In the genomic region with DNA sequence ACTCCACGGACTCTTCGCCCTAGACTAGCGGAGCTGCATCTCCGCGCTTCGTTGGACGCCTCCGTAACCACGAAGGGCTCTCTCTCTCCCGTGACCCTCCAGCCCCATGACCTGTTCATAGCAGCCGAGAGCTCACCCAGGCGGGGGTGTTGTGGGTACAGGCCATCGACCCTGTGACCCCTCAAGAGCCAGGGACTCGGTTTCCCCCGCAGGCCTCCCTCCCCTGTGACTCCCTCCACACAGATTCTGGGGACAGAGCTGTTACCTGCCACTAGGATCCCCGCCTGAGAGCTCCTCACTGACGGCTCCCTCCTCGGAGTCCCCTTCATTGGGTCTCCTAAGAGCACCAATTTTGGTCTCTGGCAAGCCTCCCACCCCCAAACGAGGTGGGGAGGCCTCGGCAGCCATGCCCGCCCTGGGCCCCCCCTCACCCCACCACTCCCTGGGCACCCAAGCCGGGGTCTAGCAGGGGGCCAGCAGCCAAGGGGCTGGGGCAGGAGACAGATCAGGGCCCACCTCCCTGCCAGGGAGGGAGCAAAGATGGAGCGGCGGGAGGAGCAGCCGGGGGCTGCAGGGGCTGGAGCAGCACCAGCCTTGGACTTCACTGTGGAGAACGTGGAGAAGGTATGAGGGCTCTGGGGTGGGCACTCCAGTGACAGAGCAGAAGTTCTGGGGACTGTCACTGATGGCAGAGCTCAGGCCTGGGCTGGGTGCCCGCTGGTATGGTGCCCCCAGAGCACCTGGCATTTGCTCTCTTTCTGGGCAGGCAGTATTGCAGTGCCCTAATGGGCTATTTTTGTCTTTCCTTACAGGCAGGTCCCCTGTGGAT, we compare ENCODE assay signal across 8 cellular contexts. TPM values are rescaled to one million over a fixed set of nuclear protein-coding genes. Genes with fewer than 3 reads are reported as not detected.
DNase-seq lines count a peak whose midpoint lies in the region; ATAC-seq, FAIRE-seq and TF ChIP-seq lines count a peak whose summit lies in the region.

No MANE protein-coding gene starts in this region.

- no peak for DNase-seq in activated CD4-positive, alpha-beta T cell treated with anti-CD3 and anti-CD28 coated beads, Interleukin-2, amount 10 ng/mL, durations not matched to agents 24 days and 14 days
- no peak for DNase-seq in activated CD4-positive, alpha-beta T cell treated with anti-CD3 and anti-CD28 coated beads, Interleukin-2, amount 50 U/mL, for 1 hour
- DNase-seq in PC-9 (no peak), endothelial cell of umbilical vein (ENCODE audit: low read depth, low spot score) (no peak), nephron progenitor cell (no peak), NCI-H1417 treated with DMSO at 0.1 percent for 48 hours (lab: John Stamatoyannopoulos, UW) (no peak), foreskin melanocyte (no peak)

- dilution Hi-C loops in endothelial cell of umbilical vein (cut with MboI; ENCODE audit: extremely low pct_ligation_motif_present, low sequenced_read_pairs), result loop anchor here (25.0 kb wide), 1 partner anchor 185 kb away; no protein-coding TSS in a partner anchor

- TF ChIP-seq POLR2A in endothelial cell of umbilical vein (IDR thresholded peaks at IDR 0.05; ENCODE audit: low read depth, low read length), result no peak

- peaks cover 45% of the 10 kb centered on the region for H3K4me1 Mint-ChIP-seq in activated CD4-positive, alpha-beta T cell treated with anti-CD3 and anti-CD28 coated beads, Interleukin-2, amount 10 ng/mL, durations not matched to agents 24 days and 14 days
- H3K4me1 Mint-ChIP-seq in nephron progenitor cell, result peaks cover 49% of the 10 kb centered on the region

- H3K9me3 Mint-ChIP-seq in activated CD4-positive, alpha-beta T cell treated with anti-CD3 and anti-CD28 coated beads, Interleukin-2, amount 10 ng/mL, durations not matched to agents 24 days and 14 days, result no peaks in the 10 kb centered on the region
- no peaks in the 10 kb centered on the region for H3K9me3 Mint-ChIP-seq in nephron progenitor cell

- CTCF ChIA-PET in PC-9 (lab: Charles Lee) (interaction anchor here (0.6 to 2.8 kb wide), 4 partner anchors 101 to 234 kb away, joined by 3 to 13 read pairs (median 3); no protein-coding TSS in a partner anchor), endothelial cell of umbilical vein (lab: Charles Lee) (interaction anchor here (1.0 to 7.2 kb wide), 3 partner anchors 13 to 183 kb away, joined by 4 to 93 read pairs (median 69); partner anchors contain the start of gene ARTN)

- no peak for TF ChIP-seq CTCF in PC-9 (conservative IDR thresholded peaks at IDR 0.05)
- TF ChIP-seq CTCF in endothelial cell of umbilical vein (IDR thresholded peaks at IDR 0.05; ENCODE audit: extremely low read depth in 1 of 2, insufficient read depth in 1 of 2, low read depth in 1 of 2, low read length in 2 of 2), result no peak
- no peak for TF ChIP-seq CTCF in nephron progenitor cell (IDR thresholded peaks at IDR 0.05)

- H2AFZ ChIP-seq in PC-9, result peak overlapping the region; percentile 94
- H2AFZ ChIP-seq in endothelial cell of umbilical vein (ENCODE audit: low read depth, low read length), result peak overlapping the region; percentile 99

- peaks cover 17% of the 10 kb centered on the region; the same call in 1 of the 2 replicates for H3K79me2 ChIP-seq in PC-9 (ENCODE audit: low read depth)
- peaks cover 5% of the 10 kb centered on the region for H3K79me2 ChIP-seq in endothelial cell of umbilical vein (ENCODE audit: control insufficient read depth, insufficient read depth, low read length)

- H3K4me1 ChIP-seq in PC-9 (replicated peaks; ENCODE audit: insufficient read depth) (peaks cover 26% of the 10 kb centered on the region), endothelial cell of umbilical vein (ENCODE audit: control insufficient read depth, extremely low read depth, insufficient read depth, low read length) (peaks cover 20% of the 10 kb centered on the region)

- H3K9ac ChIP-seq in endothelial cell of umbilical vein (replicated peaks; ENCODE audit: extremely low read depth, insufficient read depth, low read length), result peak overlapping the region; percentile 97

- ATAC-seq in GM21529 (IDR thresholded peaks at IDR 0.05; ENCODE audit: unreplicated experiment), result no peak

- no peaks in the 10 kb centered on the region for H3K9me1 ChIP-seq in endothelial cell of umbilical vein (replicated peaks; ENCODE audit: control insufficient read depth, extremely low read depth, insufficient read depth, low read length)

- BruUV-seq in PC-9 (replicated peaks; lab: Mats Ljungman, UMichigan) (no TSS peak), endothelial cell of umbilical vein (replicated peaks; lab: Mats Ljungman, UMichigan) (TSS peak; percentile 29)

- H3K4me3 Mint-ChIP-seq in activated CD4-positive, alpha-beta T cell treated with anti-CD3 and anti-CD28 coated beads, Interleukin-2, amount 10 ng/mL, durations not matched to agents 24 days and 14 days, result peak overlapping the region; percentile 99
- peak overlapping the region; percentile 88 for H3K4me3 Mint-ChIP-seq in nephron progenitor cell

- no peak for FAIRE-seq in endothelial cell of umbilical vein (lab: Jason Lieb, UNC)

- H3K27ac Mint-ChIP-seq in activated CD4-positive, alpha-beta T cell treated with anti-CD3 and anti-CD28 coated beads, Interleukin-2, amount 10 ng/mL, durations not matched to agents 24 days and 14 days, result peak overlapping the region; percentile 97
- peak overlapping the region; percentile 100 for H3K27ac Mint-ChIP-seq in nephron progenitor cell

- no peaks in the 10 kb centered on the region for H3K36me3 ChIP-seq in PC-9 (ENCODE audit: low read depth)
- H3K36me3 ChIP-seq in endothelial cell of umbilical vein (ENCODE audit: control insufficient read depth in 2 of 2, extremely low read depth in 1 of 2, insufficient read depth in 2 of 2, low read length in 2 of 2), result peaks cover 0 to 4% of the 10 kb centered on the region in 2 experiments

- intact Hi-C loops in activated CD4-positive, alpha-beta T cell treated with anti-CD3 and anti-CD28 coated beads, Interleukin-2, amount 10 ng/mL, durations not matched to agents 24 days and 14 days (cut with micrococcal nuclease), result loop anchor here (2.0 kb wide), 3 partner anchors 296 to 684 kb away; partner anchors contain the start of gene KDM4A
- intact Hi-C loops in PC-9 (cut with micrococcal nuclease; ENCODE audit: unreplicated experiment) (loop anchor here (2.0 kb wide), 2 partner anchors 44 to 418 kb away; partner anchors contain the start of gene CCDC24), endothelial cell of umbilical vein (cut with micrococcal nuclease) (loop anchor here (5.0 kb wide), 1 partner anchor 100 kb away; no protein-coding TSS in a partner anchor)

- peaks cover 6% of the 10 kb centered on the region; the same call in 1 of the 2 replicates for H3F3A ChIP-seq in PC-9 (ENCODE audit: insufficient read depth, low read depth)

- H3K4me2 ChIP-seq in PC-9, result peak overlapping the region; percentile 100
- peak overlapping the region; percentile 84 for H3K4me2 ChIP-seq in endothelial cell of umbilical vein (ENCODE audit: insufficient read depth, low read length)

- H3K36me3 Mint-ChIP-seq in activated CD4-positive, alpha-beta T cell treated with anti-CD3 and anti-CD28 coated beads, Interleukin-2, amount 10 ng/mL, durations not matched to agents 24 days and 14 days (ENCODE audit: low read depth), result peaks cover 22% of the 10 kb centered on the region
- peaks cover 8% of the 10 kb centered on the region for H3K36me3 Mint-ChIP-seq in nephron progenitor cell (ENCODE audit: low read depth)

- POLR2A ChIA-PET in PC-9 (lab: Charles Lee; ENCODE audit: unreplicated experiment) (interaction anchor here (0.5 to 0.9 kb wide), 4 partner anchors 23 to 1781 kb away, joined by 3 to 38 read pairs (median 6); partner anchors contain the start of genes DPH2 and SLC6A9), endothelial cell of umbilical vein (lab: Charles Lee) (interaction anchor here (1.2 kb wide), 1 partner anchor 13 kb away, joined by 4 read pairs; no protein-coding TSS in a partner anchor)

- no peaks in the 10 kb centered on the region for H3K27me3 ChIP-seq in PC-9 (ENCODE audit: insufficient read depth, low read depth)
- no peaks in the 10 kb centered on the region for H3K27me3 ChIP-seq in endothelial cell of umbilical vein (ENCODE audit: control insufficient read depth in 2 of 2, insufficient read depth in 2 of 2, low read length in 2 of 2)

- H4K20me1 ChIP-seq in PC-9 (ENCODE audit: insufficient read depth) (no peaks in the 10 kb centered on the region), endothelial cell of umbilical vein (replicated peaks; ENCODE audit: control insufficient read depth, extremely low read depth, insufficient read depth, low read length) (no peaks in the 10 kb centered on the region)

- H3K27ac ChIP-seq in PC-9, result no peak overlapping the region; the same call in 1 of the 2 replicates
- peak overlapping the region; percentile 94 for H3K27ac ChIP-seq in endothelial cell of umbilical vein (ENCODE audit: insufficient read depth, low read depth, low read length)

- no peaks in the 10 kb centered on the region for H3K27me3 Mint-ChIP-seq in activated CD4-positive, alpha-beta T cell treated with anti-CD3 and anti-CD28 coated beads, Interleukin-2, amount 10 ng/mL, durations not matched to agents 24 days and 14 days
- peaks cover 7% of the 10 kb centered on the region for H3K27me3 Mint-ChIP-seq in nephron progenitor cell (ENCODE audit: low read depth, poor library complexity)

- H3K9me2 ChIP-seq in PC-9 (ENCODE audit: insufficient read depth), result no peaks in the 10 kb centered on the region

- H3K9me3 ChIP-seq in PC-9 (ENCODE audit: insufficient read depth, low read depth) (no peaks in the 10 kb centered on the region), endothelial cell of umbilical vein (replicated peaks; ENCODE audit: control insufficient read depth, insufficient read depth, low read length) (no peaks in the 10 kb centered on the region)

- H3K4me3 ChIP-seq in PC-9, result peak overlapping the region; percentile 74
- H3K4me3 ChIP-seq in endothelial cell of umbilical vein (replicated peaks in 1 of 3; ENCODE audit: insufficient read depth in 1 of 3, low read depth in 1 of 3, low read length in 3 of 3), result peak overlapping the region; percentile 64 to 76 (median 67)

RNA-seq across cellular contexts. Expression of gene IPO13, which starts 0.5 kb away (rescaled TPM):
- total RNA-seq in activated CD4-positive, alpha-beta T cell treated with anti-CD3 and anti-CD28 coated beads, Interleukin-2, amount 10 ng/mL, durations not matched to agents 24 days and 14 days, result 26.3 and 26.6 TPM in 2 replicates
- 25.0 and 27.2 TPM in 2 replicates for total RNA-seq in PC-9 (2021)
- 25.8 and 29.3 TPM in 2 replicates for total RNA-seq in endothelial cell of umbilical vein
- polyA plus RNA-seq in endothelial cell of umbilical vein, result 28.9 and 32.3 TPM in 2 replicates
- 17.2 and 17.7 TPM in 2 replicates for polyA plus RNA-seq in endothelial cell of umbilical vein (2011; cell fraction: cytosol; rRNA removed)
- 46.6 and 56.9 TPM in 2 replicates for polyA plus RNA-seq in endothelial cell of umbilical vein (2011; cell fraction: nucleus; rRNA removed)
- 20.9 and 23.8 TPM in 2 replicates for polyA plus RNA-seq in endothelial cell of umbilical vein (2012)
- 36.1 and 41.8 TPM in 2 replicates for polyA minus RNA-seq in endothelial cell of umbilical vein
- polyA minus RNA-seq in endothelial cell of umbilical vein (2011; cell fraction: cytosol; rRNA and poly(A)+ RNA removed), result 9.4 TPM
- polyA minus RNA-seq in endothelial cell of umbilical vein (2011; cell fraction: nucleus; rRNA and poly(A)+ RNA removed), result 12.2 and 18.2 TPM in 2 replicates

RNA-seq across cellular contexts. Expression of gene ARTN, which starts 13.7 kb away (rescaled TPM):
- 0.43 TPM in 1 of 2 replicates, not detected in the other for total RNA-seq in activated CD4-positive, alpha-beta T cell treated with anti-CD3 and anti-CD28 coated beads, Interleukin-2, amount 10 ng/mL, durations not matched to agents 24 days and 14 days
- total RNA-seq in PC-9 (2021) (17.4 and 33.6 TPM in 2 replicates), endothelial cell of umbilical vein (0.18 and 0.48 TPM in 2 replicates)
- polyA plus RNA-seq in endothelial cell of umbilical vein, result 0.11 TPM in 2 replicates
- not detected in 2 replicates for polyA plus RNA-seq in endothelial cell of umbilical vein (2011; cell fraction: cytosol; rRNA removed)
- 0.66 and 0.71 TPM in 2 replicates for polyA plus RNA-seq in endothelial cell of umbilical vein (2011; cell fraction: nucleus; rRNA removed)
- polyA plus RNA-seq in endothelial cell of umbilical vein (2012), result 0.24 TPM in 1 of 2 replicates, not detected in the other
- not detected in 2 replicates for polyA minus RNA-seq in endothelial cell of umbilical vein
- polyA minus RNA-seq in endothelial cell of umbilical vein (2011; cell fraction: cytosol; rRNA and poly(A)+ RNA removed), result 1.9 TPM
- 0.43 and 0.53 TPM in 2 replicates for polyA minus RNA-seq in endothelial cell of umbilical vein (2011; cell fraction: nucleus; rRNA and poly(A)+ RNA removed)

RNA-seq across cellular contexts. Expression of gene DPH2, which starts 22.5 kb away (rescaled TPM):
- 71.0 and 71.8 TPM in 2 replicates for total RNA-seq in activated CD4-positive, alpha-beta T cell treated with anti-CD3 and anti-CD28 coated beads, Interleukin-2, amount 10 ng/mL, durations not matched to agents 24 days and 14 days
- total RNA-seq in PC-9 (2021) (32.8 and 37.8 TPM in 2 replicates), endothelial cell of umbilical vein (26.6 and 28.1 TPM in 2 replicates)
- polyA plus RNA-seq in endothelial cell of umbilical vein, result 59.1 and 59.6 TPM in 2 replicates
- polyA plus RNA-seq in endothelial cell of umbilical vein (2011; cell fraction: cytosol; rRNA removed), result 34.0 and 36.6 TPM in 2 replicates
- polyA plus RNA-seq in endothelial cell of umbilical vein (2011; cell fraction: nucleus; rRNA removed), result 110 and 115 TPM in 2 replicates
- 19.2 and 24.4 TPM in 2 replicates for polyA plus RNA-seq in endothelial cell of umbilical vein (2012)
- polyA minus RNA-seq in endothelial cell of umbilical vein, result 36.3 and 47.4 TPM in 2 replicates
- polyA minus RNA-seq in endothelial cell of umbilical vein (2011; cell fraction: cytosol; rRNA and poly(A)+ RNA removed), result 31.5 TPM
- polyA minus RNA-seq in endothelial cell of umbilical vein (2011; cell fraction: nucleus; rRNA and poly(A)+ RNA removed), result 28.1 and 35.4 TPM in 2 replicates

RNA-seq across cellular contexts. Expression of gene ATP6V0B, which starts 27.5 kb away (rescaled TPM):
- 181 and 182 TPM in 2 replicates for total RNA-seq in activated CD4-positive, alpha-beta T cell treated with anti-CD3 and anti-CD28 coated beads, Interleukin-2, amount 10 ng/mL, durations not matched to agents 24 days and 14 days
- total RNA-seq in PC-9 (2021) (110 and 125 TPM in 2 replicates), endothelial cell of umbilical vein (105 and 110 TPM in 2 replicates)
- 325 and 372 TPM in 2 replicates for polyA plus RNA-seq in endothelial cell of umbilical vein
- polyA plus RNA-seq in endothelial cell of umbilical vein (2011; cell fraction: cytosol; rRNA removed), result 176 and 182 TPM in 2 replicates
- polyA plus RNA-seq in endothelial cell of umbilical vein (2011; cell fraction: nucleus; rRNA removed), result 135 and 137 TPM in 2 replicates
- 71.5 and 78.9 TPM in 2 replicates for polyA plus RNA-seq in endothelial cell of umbilical vein (2012)
- 110 and 148 TPM in 2 replicates for polyA minus RNA-seq in endothelial cell of umbilical vein
- 104 TPM for polyA minus RNA-seq in endothelial cell of umbilical vein (2011; cell fraction: cytosol; rRNA and poly(A)+ RNA removed)
- 28.4 and 32.8 TPM in 2 replicates for polyA minus RNA-seq in endothelial cell of umbilical vein (2011; cell fraction: nucleus; rRNA and poly(A)+ RNA removed)

RNA-seq across cellular contexts. Expression of gene B4GALT2, which starts 31.7 kb away (rescaled TPM):
- total RNA-seq in activated CD4-positive, alpha-beta T cell treated with anti-CD3 and anti-CD28 coated beads, Interleukin-2, amount 10 ng/mL, durations not matched to agents 24 days and 14 days, result 59.7 TPM in 2 replicates
- total RNA-seq in PC-9 (2021) (66.2 and 72.9 TPM in 2 replicates), endothelial cell of umbilical vein (77.7 and 80.0 TPM in 2 replicates)
- 103 and 145 TPM in 2 replicates for polyA plus RNA-seq in endothelial cell of umbilical vein
- 50.3 and 64.8 TPM in 2 replicates for polyA plus RNA-seq in endothelial cell of umbilical vein (2011; cell fraction: cytosol; rRNA removed)
- polyA plus RNA-seq in endothelial cell of umbilical vein (2011; cell fraction: nucleus; rRNA removed), result 26.6 and 28.8 TPM in 2 replicates
- polyA plus RNA-seq in endothelial cell of umbilical vein (2012), result 56.9 and 64.4 TPM in 2 replicates
- polyA minus RNA-seq in endothelial cell of umbilical vein, result 55.0 and 72.4 TPM in 2 replicates
- polyA minus RNA-seq in endothelial cell of umbilical vein (2011; cell fraction: cytosol; rRNA and poly(A)+ RNA removed), result 29.3 TPM
- 14.2 and 20.9 TPM in 2 replicates for polyA minus RNA-seq in endothelial cell of umbilical vein (2011; cell fraction: nucleus; rRNA and poly(A)+ RNA removed)

Comparison
In these comparisons a context has a peak if more than half of its experiments do, and no peak if none do; other contexts are left out.
1. RNA of gene ARTN, which starts 13.7 kb away (total RNA-seq): 17.4 to 33.6 TPM in PC-9; 0.18 to 0.48 TPM in endothelial cell of umbilical vein and 0.43 TPM in activated CD4-positive, alpha-beta T cell treated with anti-CD3 and anti-CD28 coated beads, Interleukin-2, amount 10 ng/mL, durations not matched to agents 24 days and 14 days; every median in the first group is over 10 times any median in the second.